15 cellular contexts compared by ENCODE assay signal in the genomic region with DNA sequence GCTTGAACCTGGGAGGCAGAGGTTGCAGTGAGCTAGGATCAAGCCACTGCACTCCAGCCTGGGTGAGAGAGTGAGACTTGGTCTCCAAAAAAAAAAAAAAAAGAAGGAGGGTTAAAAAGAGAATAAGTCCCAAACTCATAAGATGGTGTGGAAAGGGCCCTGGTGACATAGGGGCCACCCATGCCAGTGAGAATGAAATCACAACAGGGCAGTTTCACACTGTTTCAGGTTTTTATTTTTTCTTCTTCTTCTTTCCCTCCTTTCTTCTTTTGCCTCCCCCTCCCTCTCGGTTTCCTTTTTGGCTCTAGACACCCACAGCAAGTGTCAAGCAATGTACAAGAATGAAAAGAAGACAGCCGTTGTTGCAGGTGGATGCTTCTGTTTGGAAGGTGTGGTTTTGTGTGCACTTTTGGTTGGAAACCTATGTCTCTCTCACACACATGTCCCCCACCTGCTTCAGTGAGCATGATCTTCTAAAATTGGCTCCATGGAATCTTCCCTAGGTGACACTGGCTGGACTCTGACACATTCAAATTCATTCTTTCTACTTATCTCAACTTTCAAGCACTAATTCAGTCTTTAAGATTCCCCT. TPM values are rescaled to one million over a fixed set of nuclear protein-coding genes. Genes with fewer than 3 reads are reported as not detected.
A peak's percentile ranks its signal among the peaks of the same experiment; 100 is the strongest.
DNase-seq lines count a peak whose midpoint lies in the region; ATAC-seq and TF ChIP-seq lines count a peak whose summit lies in the region.
"Had no signal": no experiment of that assay in that cellular context is flagged by ENCODE, and none has a peak within 500 bp of the region (broad histone marks: within the 10 kb centered on the region; RNA-seq: fewer than 3 reads in every experiment).

No MANE protein-coding gene starts in this region.

- H3K27me3 Mint-ChIP-seq in activated CD4-positive, alpha-beta T cell treated with anti-CD3 and anti-CD28 coated beads, Interleukin-2, amount 10 ng/mL, durations not matched to agents 7 days and 5 days, result no peaks in the 10 kb centered on the region
- H3K27me3 Mint-ChIP-seq in memory B cell, result no peaks in the 10 kb centered on the region
- H3K27me3 Mint-ChIP-seq in MCF 10A (ENCODE audit: insufficient read depth, unreplicated experiment), result peaks cover 41% of the 10 kb centered on the region
- H3K27me3 Mint-ChIP-seq: activated CD4-positive, alpha-beta memory T cell treated with anti-CD3 and anti-CD28 coated beads for 36 hours had no signal

- CTCF ChIA-PET in activated CD4-positive, alpha-beta T cell treated with anti-CD3 and anti-CD28 coated beads, Interleukin-2, amount 10 ng/mL, durations not matched to agents 7 days and 5 days (lab: Charles Lee), result interaction anchor here (1.4 kb wide), 1 partner anchor 78 kb away, joined by 9 read pairs; no protein-coding TSS in a partner anchor
- CTCF ChIA-PET in MCF 10A (lab: Yijun Ruan, JAX), result interaction anchor here (0.6 to 14.0 kb wide), 6 partner anchors 11 to 190 kb away, joined by 3 to 147 read pairs (median 5); no protein-coding TSS in a partner anchor

- peak overlapping the region; percentile 94 for H3K27ac Mint-ChIP-seq in activated CD4-positive, alpha-beta T cell treated with anti-CD3 and anti-CD28 coated beads, Interleukin-2, amount 10 ng/mL, durations not matched to agents 7 days and 5 days
- H3K27ac Mint-ChIP-seq in memory B cell (peak overlapping the region; percentile 79), MCF 10A (ENCODE audit: low read depth, unreplicated experiment) (no peak overlapping the region)
- H3K27ac Mint-ChIP-seq: activated CD4-positive, alpha-beta memory T cell treated with anti-CD3 and anti-CD28 coated beads for 36 hours; mesothelial cell of epicardium had no signal

- H3K9me3 Mint-ChIP-seq in activated CD4-positive, alpha-beta T cell treated with anti-CD3 and anti-CD28 coated beads, Interleukin-2, amount 10 ng/mL, durations not matched to agents 7 days and 5 days, result peaks cover 5% of the 10 kb centered on the region
- H3K9me3 Mint-ChIP-seq in memory B cell (no peaks in the 10 kb centered on the region), MCF 10A (ENCODE audit: unreplicated experiment) (no peaks in the 10 kb centered on the region)
- H3K9me3 Mint-ChIP-seq: activated CD4-positive, alpha-beta memory T cell treated with anti-CD3 and anti-CD28 coated beads for 36 hours had no signal

- intact Hi-C loops in MCF 10A (cut with micrococcal nuclease) (loop anchor here (5.0 kb wide), 1 partner anchor 190 kb away; no protein-coding TSS in a partner anchor), posterior vena cava (cut with DNase I) (loop anchor here in 1 of 2 donors (10.0 kb wide), 1 partner anchor 77 kb away; no protein-coding TSS in a partner anchor)

- no peak for TF ChIP-seq CTCF in MCF 10A (IDR thresholded peaks at IDR 0.05; ENCODE audit: unreplicated experiment)

- no TSS peak for BruUV-seq in MCF 10A (replicated peaks; lab: Mats Ljungman, UMichigan)

- POLR2A ChIA-PET in activated CD4-positive, alpha-beta T cell treated with anti-CD3 and anti-CD28 coated beads, Interleukin-2, amount 10 ng/mL, durations not matched to agents 7 days and 5 days (lab: Charles Lee), result no interaction called here
- POLR2A ChIA-PET in MCF 10A (lab: Yijun Ruan, JAX), result interaction anchor here (0.6 kb wide), 1 partner anchor 44 kb away, joined by 3 read pairs; no protein-coding TSS in a partner anchor

- ATAC-seq in GM21447 (IDR thresholded peaks at IDR 0.05; ENCODE audit: unreplicated experiment) (peak; percentile 61), HG03108 (IDR thresholded peaks at IDR 0.05; ENCODE audit: unreplicated experiment) (peak; percentile 45), memory B cell (ENCODE audit: low read depth) (no peak)
- ATAC-seq: A549, HCT116 had no signal

- H3K4me3 Mint-ChIP-seq in activated CD4-positive, alpha-beta T cell treated with anti-CD3 and anti-CD28 coated beads, Interleukin-2, amount 10 ng/mL, durations not matched to agents 7 days and 5 days, result no peak overlapping the region
- H3K4me3 Mint-ChIP-seq in memory B cell, result peak overlapping the region; percentile 49
- H3K4me3 Mint-ChIP-seq in MCF 10A (ENCODE audit: unreplicated experiment), result no peak overlapping the region
- H3K4me3 Mint-ChIP-seq: activated CD4-positive, alpha-beta memory T cell treated with anti-CD3 and anti-CD28 coated beads for 36 hours; mesothelial cell of epicardium had no signal

- peak; percentile 15 for DNase-seq in activated CD4-positive, alpha-beta T cell treated with anti-CD3 and anti-CD28 coated beads, Interleukin-2, amount 10 ng/mL, durations not matched to agents 7 days and 5 days
- DNase-seq in activated CD4-positive, alpha-beta T cell treated with anti-CD3 and anti-CD28 coated beads for 4 hours, result no peak
- no peak for DNase-seq in memory B cell (ENCODE audit: low spot score in 2 of 2)
- no peak for DNase-seq in MCF 10A (ENCODE audit: unreplicated experiment)
- no peak for DNase-seq in posterior vena cava (ENCODE audit: low spot score)
- no peak for DNase-seq in DMS53 (lab: John Stamatoyannopoulos, UW)
- DNase-seq: activated CD4-positive, alpha-beta memory T cell treated with anti-CD3 and anti-CD28 coated beads for 36 hours; sigmoid colon had no signal

- peaks cover 60% of the 10 kb centered on the region for H3K4me1 Mint-ChIP-seq in activated CD4-positive, alpha-beta T cell treated with anti-CD3 and anti-CD28 coated beads, Interleukin-2, amount 10 ng/mL, durations not matched to agents 7 days and 5 days
- H3K4me1 Mint-ChIP-seq in memory B cell, result peaks cover 35% of the 10 kb centered on the region
- H3K4me1 Mint-ChIP-seq in MCF 10A (ENCODE audit: insufficient read depth, unreplicated experiment), result no peaks in the 10 kb centered on the region
- H3K4me1 Mint-ChIP-seq: mesothelial cell of epicardium had no signal

- peaks cover 4% of the 10 kb centered on the region for H3K36me3 Mint-ChIP-seq in activated CD4-positive, alpha-beta T cell treated with anti-CD3 and anti-CD28 coated beads, Interleukin-2, amount 10 ng/mL, durations not matched to agents 7 days and 5 days (ENCODE audit: low read depth)
- H3K36me3 Mint-ChIP-seq in memory B cell (peaks cover 2% of the 10 kb centered on the region), MCF 10A (ENCODE audit: insufficient read depth, unreplicated experiment) (no peaks in the 10 kb centered on the region)
- H3K36me3 Mint-ChIP-seq: activated CD4-positive, alpha-beta memory T cell treated with anti-CD3 and anti-CD28 coated beads for 36 hours; mesothelial cell of epicardium had no signal

RNA-seq across cellular contexts. Expression of gene TLR8, which starts 14.4 kb away (rescaled TPM):
- total RNA-seq in activated CD4-positive, alpha-beta T cell treated with anti-CD3 and anti-CD28 coated beads, Interleukin-2, amount 10 ng/mL, durations not matched to agents 7 days and 5 days, result not detected
- total RNA-seq in MCF 10A (2022) (not detected in 2 replicates), posterior vena cava (1 to 10 TPM; 1.3 to 5.1 TPM)
- total RNA-seq: activated CD4-positive, alpha-beta memory T cell treated with anti-CD3 and anti-CD28 coated beads for 36 hours; LHCN-M2; mesothelial cell of epicardium; SK-MEL-5 had no signal

RNA-seq across cellular contexts. Expression of gene TLR7, which starts 25.1 kb away (rescaled TPM):
- under 1 TPM; 0.10 to 0.19 TPM for total RNA-seq in activated CD4-positive, alpha-beta T cell treated with anti-CD3 and anti-CD28 coated beads, Interleukin-2, amount 10 ng/mL, durations not matched to agents 7 days and 5 days
- total RNA-seq in MCF 10A (2022), result not detected in 2 replicates
- total RNA-seq in posterior vena cava, result 1 to 10 TPM in 1 of 2 donors, under 1 TPM in 1; 0.48 to 1.3 TPM
- total RNA-seq: activated CD4-positive, alpha-beta memory T cell treated with anti-CD3 and anti-CD28 coated beads for 36 hours; SK-MEL-5 had no signal
